ENCODE assay signal across 24 cellular contexts in genomic region chrX:95248386-95248785, GRCh38.
"Had no signal": no experiment of that assay in that cellular context is flagged by ENCODE, and none has a peak within 500 bp of the region (broad histone marks: within the 10 kb centered on the region; RNA-seq: fewer than 3 reads in every experiment).

No MANE protein-coding gene starts in this region.

- ATAC-seq: foreskin keratinocyte, gastroesophageal sphincter, heart left ventricle, left colon, left lobe of liver, lower lobe of right lung, mucosa of descending colon had no signal

- H3K36me3 ChIP-seq: esophagus muscularis mucosa, gastroesophageal sphincter, heart left ventricle, left ventricle myocardium inferior, lower lobe of right lung had no signal

- H3K4me1 ChIP-seq: esophagus muscularis mucosa, foreskin keratinocyte, gastroesophageal sphincter, heart left ventricle, left ventricle myocardium inferior, lower lobe of right lung had no signal

- FAIRE-seq: endothelial cell of umbilical vein, frontal cortex, kidney had no signal

- H3K4me3 ChIP-seq: coronary artery, dorsolateral prefrontal cortex, esophagus muscularis mucosa, gastroesophageal sphincter, heart left ventricle, hepatocyte, left ventricle myocardium inferior, lower lobe of right lung, mucosa of descending colon had no signal

- H3K4me2 ChIP-seq: hepatocyte had no signal

- H3K9me3 ChIP-seq: gastroesophageal sphincter, lower lobe of right lung, mucosa of descending colon had no signal

- H3K27me3 ChIP-seq: esophagus muscularis mucosa, foreskin keratinocyte, gastroesophageal sphincter, heart left ventricle, hepatocyte had no signal

- H3K27ac ChIP-seq: coronary artery, dorsolateral prefrontal cortex, esophagus muscularis mucosa, foreskin keratinocyte, gastroesophageal sphincter, heart left ventricle, hepatocyte, left ventricle myocardium inferior, lower lobe of right lung had no signal

- H3K79me2 ChIP-seq: hepatocyte had no signal

- DNase-seq: dermis blood vessel endothelial cell; dorsolateral prefrontal cortex; effector CD4-positive, alpha-beta T cell; effector memory CD4-positive, alpha-beta T cell; foreskin keratinocyte; heart left ventricle; hypothalamus; immature natural killer cell; islet precursor cell; kidney; kidney glomerular epithelial cell; left colon; left ventricle myocardium inferior; lower lobe of right lung; mesenchymal stem cell; mucosa of descending colon; naive B cell had no signal

- H2AFZ ChIP-seq: hepatocyte had no signal
